ENCODE assay signal across 31 cellular contexts in the genomic region with DNA sequence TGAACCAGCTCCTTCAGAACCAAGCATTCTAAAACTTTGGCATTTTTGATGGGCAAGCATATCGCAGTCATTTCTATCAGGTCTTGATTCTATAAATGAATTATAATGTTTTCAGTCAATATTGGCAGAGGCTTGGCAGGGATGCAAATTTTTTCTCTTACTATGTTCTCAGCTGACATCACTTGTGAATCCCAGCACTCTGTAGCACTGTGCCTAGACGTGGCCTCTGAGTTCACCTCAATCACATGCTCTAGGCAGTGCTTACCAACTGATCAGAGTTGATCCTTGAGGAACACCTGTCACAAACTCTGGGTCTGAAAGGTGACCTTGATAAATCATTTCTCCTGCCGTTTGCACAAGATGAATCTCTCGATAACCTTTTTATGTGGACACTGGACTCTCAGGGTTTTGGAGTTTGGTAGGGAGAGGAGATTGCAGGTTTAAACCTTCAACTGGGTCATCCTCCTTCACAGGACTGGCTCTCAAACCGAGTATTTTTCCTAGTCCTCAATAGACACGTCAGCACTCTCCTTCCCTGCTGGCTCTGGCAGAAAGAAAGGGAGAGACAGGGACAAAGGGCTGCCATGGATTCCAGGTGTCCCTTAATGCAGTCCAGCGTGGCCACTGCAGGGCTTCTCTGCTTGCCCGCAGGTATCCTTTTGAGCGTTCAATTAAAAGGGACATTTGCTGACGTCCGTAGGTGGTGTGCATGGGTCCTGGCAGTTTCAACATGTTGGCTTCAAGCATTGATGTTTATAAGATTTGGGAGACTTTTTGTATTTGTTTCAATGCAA.
"Had no signal": no experiment of that assay in that cellular context is flagged by ENCODE, and none has a peak within 500 bp of the region (broad histone marks: within the 10 kb centered on the region; RNA-seq: fewer than 3 reads in every experiment).

No MANE protein-coding gene starts in this region.

- H3K4me2 ChIP-seq: hepatocyte, smooth muscle cell had no signal

- H3K4me1 Mint-ChIP-seq: activated naive CD4-positive, alpha-beta T cell treated with anti-CD3 and anti-CD28 coated beads, Interleukin-2, amount 50 U/mL, for 24 hours; immature natural killer cell; nephron progenitor cell had no signal

- H3K36me3 Mint-ChIP-seq: type B pancreatic cell had no signal

- DNase-seq: activated CD4-positive, alpha-beta T cell treated with anti-CD3 and anti-CD28 coated beads, Interleukin-2, amount 50 U/mL, for 48 hours; activated CD8-positive, alpha-beta memory T cell treated with anti-CD3 and anti-CD28 coated beads, Interleukin-2, amount 50 U/mL, for 48 hours; activated gamma-delta T cell; activated T-cell treated with anti-CD3 and anti-CD28 coated beads, Interleukin-2, amount 50 U/mL, for 72 hours; anterior cingulate cortex; body of pancreas; dermis blood vessel endothelial cell; effector CD8-positive, alpha-beta T cell; foreskin keratinocyte; glutamatergic neuron; immature natural killer cell; lower lobe of right lung; mesendoderm; mucosa of descending colon; nephron progenitor cell; occipital lobe; posterior cingulate gyrus; retina; sigmoid colon; stimulated activated CD4-positive, alpha-beta T cell treated with anti-CD3 and anti-CD28 coated beads, Interleukin-15, amount 100 ng/mL, for 24 hours; stimulated activated CD4-positive, alpha-beta T cell treated with anti-CD3 and anti-CD28 coated beads, Interleukin-2, amount 100 ng/mL, for 48 hours; stimulated activated CD8-positive, alpha-beta memory T cell treated with anti-CD3 and anti-CD28 coated beads, Interleukin-4, amount 100 ng/mL, for 48 hours; stimulated activated naive CD4-positive, alpha-beta T cell; testis had no signal

- H3K79me2 ChIP-seq: hepatocyte had no signal

- H3K36me3 ChIP-seq: cardiac muscle cell, lower lobe of right lung, sigmoid colon, vagina had no signal

- H3K4me1 ChIP-seq: foreskin keratinocyte, lower lobe of right lung, sigmoid colon, testis, vagina had no signal

- H3K27me3 ChIP-seq: body of pancreas, cardiac muscle cell, hepatocyte, sigmoid colon, testis, vagina had no signal

- H2AFZ ChIP-seq: hepatocyte had no signal

- H3K27me3 Mint-ChIP-seq: activated naive CD4-positive, alpha-beta T cell treated with anti-CD3 and anti-CD28 coated beads, Interleukin-2, amount 50 U/mL, for 24 hours; type B pancreatic cell had no signal

- H3K4me3 ChIP-seq: body of pancreas, cardiac muscle cell, hepatocyte, lower lobe of right lung, mucosa of descending colon, sigmoid colon, smooth muscle cell, testis, vagina had no signal

- H3K9me3 ChIP-seq: body of pancreas, lower lobe of right lung, mucosa of descending colon, sigmoid colon, testis, vagina had no signal

- H3K4me3 Mint-ChIP-seq: activated naive CD4-positive, alpha-beta T cell treated with anti-CD3 and anti-CD28 coated beads, Interleukin-2, amount 50 U/mL, for 24 hours; immature natural killer cell; nephron progenitor cell; type B pancreatic cell had no signal

- ATAC-seq: body of pancreas, foreskin keratinocyte, left lobe of liver, lower lobe of right lung, mucosa of descending colon had no signal

- H3K27ac Mint-ChIP-seq: activated naive CD4-positive, alpha-beta T cell treated with anti-CD3 and anti-CD28 coated beads, Interleukin-2, amount 50 U/mL, for 24 hours; activated T-cell treated with anti-CD3 and anti-CD28 coated beads, Interleukin-2, amount 50 U/mL, for 72 hours; immature natural killer cell; nephron progenitor cell; type B pancreatic cell had no signal

- H3K27ac ChIP-seq: body of pancreas, cardiac muscle cell, foreskin keratinocyte, hepatocyte, lower lobe of right lung, sigmoid colon, testis, vagina had no signal
